Comparison of ENCODE assay signal across 8 cellular contexts in the genomic region with DNA sequence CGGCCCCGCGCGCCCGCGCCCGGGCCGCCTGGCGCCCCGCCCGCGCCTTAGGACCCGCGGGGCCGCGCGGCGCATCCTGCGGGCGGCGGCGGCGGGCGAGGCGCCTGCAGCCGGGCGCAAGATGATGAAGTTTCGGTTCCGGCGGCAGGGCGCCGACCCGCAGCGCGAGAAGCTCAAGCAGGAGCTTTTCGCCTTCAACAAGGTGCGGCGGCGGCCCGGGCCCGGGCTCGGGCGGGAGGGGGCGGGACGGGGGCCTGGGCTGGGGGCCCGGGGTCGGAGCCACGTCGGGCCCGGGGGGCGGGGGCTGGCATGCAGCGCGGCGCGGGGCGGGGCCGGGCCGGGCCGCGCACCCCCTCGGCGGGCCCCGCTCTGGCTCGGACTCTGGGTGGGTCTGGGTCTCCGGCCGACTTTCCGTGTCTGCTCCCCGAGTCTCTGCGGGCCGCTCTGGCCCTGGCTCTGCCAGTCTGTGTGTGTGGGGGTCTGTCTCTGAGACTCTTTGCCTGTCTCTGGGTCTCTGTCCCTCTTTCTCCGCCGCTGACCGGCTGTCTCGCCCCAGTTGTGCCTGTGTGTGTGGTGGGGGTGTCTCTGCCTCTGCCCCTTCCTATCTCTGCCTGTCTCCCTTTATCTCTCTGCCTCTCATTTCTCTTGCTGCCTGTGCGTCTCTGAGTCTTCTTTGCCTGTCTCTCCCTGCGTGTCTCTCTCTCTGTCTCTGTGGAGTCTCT. TPM values are rescaled to one million over a fixed set of nuclear protein-coding genes. Genes with fewer than 3 reads are reported as not detected.
DNase-seq lines count a peak whose midpoint lies in the region; ATAC-seq and TF ChIP-seq lines count a peak whose summit lies in the region.

Gene LLGL1, plus strand, starts transcription at position 74 of the 722 bp plus-strand sequence. Its CDS starts 48 bp downstream, at position 122.

- 0 to 1% methylated on average over 6 to 7 of the region's 76 CpGs for WGBS in esophagus squamous epithelium, 2 donors

- H3K27me3 Mint-ChIP-seq in T-helper 2 cell treated with Interferon-gamma antibody and Interleukin-4, amounts not matched to agents 5 μg/mL and 100 μg/mL, for 36 hours (ENCODE audit: low read depth), result no peaks in the 10 kb centered on the region

- H3K4me1 Mint-ChIP-seq in T-helper 2 cell treated with Interferon-gamma antibody and Interleukin-4, amounts not matched to agents 5 μg/mL and 100 μg/mL, for 36 hours (ENCODE audit: low read depth), result peaks cover 20% of the 10 kb centered on the region

- H3K4me1 ChIP-seq in esophagus squamous epithelium (peaks cover 19 to 50% (median 19%) of the 10 kb centered on the region in 3 donors), neutrophil (ENCODE audit: control insufficient read depth in 1 of 2, insufficient read depth in 1 of 2, low read depth in 1 of 2, low read length in 1 of 2) (peaks cover 11 to 13% of the 10 kb centered on the region in 2 experiments)

- H3K9me3 Mint-ChIP-seq in T-helper 2 cell treated with Interferon-gamma antibody and Interleukin-4, amounts not matched to agents 5 μg/mL and 100 μg/mL, for 36 hours, result no peaks in the 10 kb centered on the region

- H3K36me3 ChIP-seq in esophagus squamous epithelium (no peaks in the 10 kb centered on the region), neutrophil (no peaks in the 10 kb centered on the region)

- H3K27ac ChIP-seq in esophagus squamous epithelium (peak within 1 kb of the TSS; percentile 78 to 86 (median 82)), neutrophil (peak within 1 kb of the TSS; percentile 25)

- no peak for TF ChIP-seq POLR2A in esophagus squamous epithelium (IDR thresholded peaks at IDR 0.05)

- H3K27ac Mint-ChIP-seq in T-helper 2 cell treated with Interferon-gamma antibody and Interleukin-4, amounts not matched to agents 5 μg/mL and 100 μg/mL, for 36 hours, result peak within 1 kb of the TSS; percentile 90

- H3K4me3 Mint-ChIP-seq in T-helper 2 cell treated with Interferon-gamma antibody and Interleukin-4, amounts not matched to agents 5 μg/mL and 100 μg/mL, for 36 hours, result peak within 1 kb of the TSS; percentile 93

- H3K9me3 ChIP-seq in esophagus squamous epithelium (no peaks in the 10 kb centered on the region), neutrophil (no peaks in the 10 kb centered on the region)

- no peaks in the 10 kb centered on the region for H3K36me3 Mint-ChIP-seq in T-helper 2 cell treated with Interferon-gamma antibody and Interleukin-4, amounts not matched to agents 5 μg/mL and 100 μg/mL, for 36 hours (ENCODE audit: low read depth)

- DNase-seq in NCI-H2171 treated with DMSO at 0.1 percent for 48 hours (lab: John Stamatoyannopoulos, UW) (peak; percentile 18), NCI-H2171 (lab: John Stamatoyannopoulos, UW) (no peak), esophagus squamous epithelium (lab: John Stamatoyannopoulos, UW) (no peak)
- no peak for DNase-seq in T-helper 2 cell treated with Interferon-gamma antibody and Interleukin-4, amounts not matched to agents 5 μg/mL and 100 μg/mL, for 36 hours (ENCODE audit: low spot score)
- no peak for DNase-seq in stimulated activated CD4-positive, alpha-beta T cell treated with anti-CD3 and anti-CD28 coated beads, Interleukin-1b, Interleukin-23, amount 100 ng/mL, for 48 hours

- H3K27me3 ChIP-seq in esophagus squamous epithelium (no peaks in the 10 kb centered on the region), neutrophil (peaks cover 13% of the 10 kb centered on the region)

- intact Hi-C loops in esophagus squamous epithelium (cut with DNase I), result no loop called here

- H3K4me3 ChIP-seq in esophagus squamous epithelium, result peak within 1 kb of the TSS; percentile 58 to 82 (median 68)
- H3K4me3 ChIP-seq in neutrophil (ENCODE audit: low read depth in 1 of 2, low read length in 1 of 2), result peak within 1 kb of the TSS; percentile 60 to 63

- no peak for TF ChIP-seq CTCF in esophagus squamous epithelium (IDR thresholded peaks at IDR 0.05)
- no peak for TF ChIP-seq CTCF in neutrophil (IDR thresholded peaks at IDR 0.05)

- ATAC-seq in HG02943 (IDR thresholded peaks at IDR 0.05; ENCODE audit: low read depth, unreplicated experiment) (peak; percentile 1), GM18870 (IDR thresholded peaks at IDR 0.05; ENCODE audit: unreplicated experiment) (no peak)

RNA-seq across cellular contexts. Expression of gene LLGL1, which starts in this region (rescaled TPM):
- total RNA-seq in esophagus squamous epithelium, result 10 to 100 TPM; 25.7 to 30.3 (median 28.0) TPM
